In genomic region chr6:109059591-109060021, GRCh38 we compare ENCODE assay signal across 9 cellular contexts. TPM values are rescaled to one million over a fixed set of nuclear protein-coding genes. Genes with fewer than 3 reads are reported as not detected.
DNase-seq lines count a peak whose midpoint lies in the region; ATAC-seq, FAIRE-seq and TF ChIP-seq lines count a peak whose summit lies in the region.
"Had no signal": no experiment of that assay in that cellular context is flagged by ENCODE, and none has a peak within 500 bp of the region (broad histone marks: within the 10 kb centered on the region; RNA-seq: fewer than 3 reads in every experiment).

No MANE protein-coding gene starts in this region.

- H2AFZ ChIP-seq in KMS-11 (ENCODE audit: low read depth): no peak overlapping the region

- peak overlapping the region; percentile 68 for H3K4me2 ChIP-seq in KMS-11

- H3K4me3 ChIP-seq in KMS-11 (IDR thresholded peaks at IDR 0.05; ENCODE audit: insufficient read depth, low read depth, low read length) (no peak overlapping the region), cardiac fibroblast (replicated peaks in 1 of 2; ENCODE audit: low read depth in 2 of 2, low read length in 2 of 2) (peak overlapping the region in 1 of 2 donors; percentile 7)

- peak overlapping the region; percentile 7; the same call in 1 of the 2 replicates for H3K27ac ChIP-seq in KMS-11

- in situ Hi-C loops in Caki2 (cut with HindIII; ENCODE audit: low pct_unique_long_range_greater_than_20kb, low sequenced_read_pairs): no loop called here

- peaks cover 33% of the 10 kb centered on the region for H3K4me1 ChIP-seq in KMS-11 (ENCODE audit: low read depth, poor library complexity, severe bottlenecking)

- TF ChIP-seq CTCF in KMS-11 (conservative IDR thresholded peaks at IDR 0.05; ENCODE audit: low read depth, low read length) (no peak; the same call in 1 of the 2 replicates), cardiac fibroblast (IDR thresholded peaks at IDR 0.05; ENCODE audit: low read depth, low read length) (peak; percentile 8)

- ATAC-seq in naive thymus-derived CD8-positive, alpha-beta T cell: peak; percentile 99 to 100
- ATAC-seq in GM21390 (IDR thresholded peaks at IDR 0.05; ENCODE audit: unreplicated experiment): no peak
- no peak for ATAC-seq in GM21360 (IDR thresholded peaks at IDR 0.05; ENCODE audit: unreplicated experiment)

- H3K4me1 Mint-ChIP-seq in naive thymus-derived CD8-positive, alpha-beta T cell: peaks cover 18 to 46% (median 41%) of the 10 kb centered on the region in 4 donors

- peak overlapping the region; percentile 49 to 92 (median 86) for H3K27ac Mint-ChIP-seq in naive thymus-derived CD8-positive, alpha-beta T cell

- H3K79me2 ChIP-seq in KMS-11 (ENCODE audit: insufficient read depth, low read depth): no peaks in the 10 kb centered on the region

- H3K27me3 Mint-ChIP-seq in naive thymus-derived CD8-positive, alpha-beta T cell: no peaks in the 10 kb centered on the region

- DNase-seq in Caki2 (ENCODE audit: low read depth) (peak; percentile 31), cardiac fibroblast (ENCODE audit: low read depth in 2 of 2) (peak; percentile 66 to 89), urothelium cell line (ENCODE audit: low spot score) (no peak), AG08395 (ENCODE audit: low spot score) (no peak)
- peak in 5 of 10 donors; percentile 6 to 53 (median 48) for DNase-seq in naive thymus-derived CD8-positive, alpha-beta T cell

- no peaks in the 10 kb centered on the region for H4K20me1 ChIP-seq in KMS-11 (ENCODE audit: insufficient read depth)

- H3K9me3 Mint-ChIP-seq in naive thymus-derived CD8-positive, alpha-beta T cell: no peaks in the 10 kb centered on the region

- H3K9ac ChIP-seq in KMS-11: no peak overlapping the region

- no peaks in the 10 kb centered on the region for H3K27me3 ChIP-seq in KMS-11 (ENCODE audit: insufficient read depth, low read depth)

- POLR2A ChIA-PET in naive thymus-derived CD8-positive, alpha-beta T cell (lab: Charles Lee): interaction anchor here (1.0 to 3.0 kb wide), 4 partner anchors 9 to 212 kb away, joined by 3 to 17 read pairs (median 5); partner anchors contain the start of gene ARMC2

- FAIRE-seq in urothelium cell line (lab: Jason Lieb, UNC): no peak
- FAIRE-seq: H1 had no signal

- peak overlapping the region; percentile 7 to 68 (median 57) for H3K4me3 Mint-ChIP-seq in naive thymus-derived CD8-positive, alpha-beta T cell

- H3K36me3 ChIP-seq in KMS-11 (ENCODE audit: insufficient read depth): no peaks in the 10 kb centered on the region

- H3K36me3 Mint-ChIP-seq in naive thymus-derived CD8-positive, alpha-beta T cell: peaks cover 0 to 3% (median 2%) of the 10 kb centered on the region in 3 donors

RNA-seq across cellular contexts. Expression of gene SESN1, which starts 35.0 kb away (rescaled TPM):
- total RNA-seq in Caki2 (2014; rRNA removed; shearing (Covaris generic); ENCODE audit: low replicate concordance): 11.0 and 14.9 TPM in 2 replicates
- total RNA-seq in naive thymus-derived CD8-positive, alpha-beta T cell: 10 to 100 TPM; 35.0 to 38.3 TPM
- polyA plus RNA-seq in naive thymus-derived CD8-positive, alpha-beta T cell: 10 to 100 TPM in 2 of 3 donors, 1 to 10 TPM in 1; 10.0 to 21.4 (median 19.4) TPM

RNA-seq across cellular contexts. Expression of gene CEP57L1, which starts 35.7 kb away (rescaled TPM):
- 11.3 and 18.2 TPM in 2 replicates for total RNA-seq in Caki2 (2014; rRNA removed; shearing (Covaris generic); ENCODE audit: low replicate concordance)
- 1 to 10 TPM; 7.0 to 8.3 TPM for total RNA-seq in naive thymus-derived CD8-positive, alpha-beta T cell
- polyA plus RNA-seq in naive thymus-derived CD8-positive, alpha-beta T cell: 1 to 10 TPM; 5.4 to 9.5 (median 6.2) TPM

Comparison
In these comparisons a context has a peak if more than half of its experiments do, and no peak if none do; other contexts are left out.
1. DNase-seq: peak in Caki2 (single experiment) and cardiac fibroblast (2 of 2); none in urothelium cell line (single experiment) and AG08395 (single experiment).
2. ATAC-seq: peak in naive thymus-derived CD8-positive, alpha-beta T cell (2 of 2); none in GM21390 (single experiment) and GM21360 (single experiment).